In genomic region chr20:62609170-62609786, GRCh38 we compare ENCODE assay signal across 19 cellular contexts. TPM values are rescaled to one million over a fixed set of nuclear protein-coding genes. Genes with fewer than 3 reads are reported as not detected.
DNase-seq lines count a peak whose midpoint lies in the region; ATAC-seq, FAIRE-seq and TF ChIP-seq lines count a peak whose summit lies in the region.
"Had no signal": no experiment of that assay in that cellular context is flagged by ENCODE, and none has a peak within 500 bp of the region (broad histone marks: within the 10 kb centered on the region; RNA-seq: fewer than 3 reads in every experiment).

No MANE protein-coding gene starts in this region.

- ATAC-seq in HG03159 (IDR thresholded peaks at IDR 0.05; ENCODE audit: unreplicated experiment), result no peak

- H3K27ac Mint-ChIP-seq in astrocyte (ENCODE audit: unreplicated experiment) (no peak overlapping the region), neural progenitor cell (peak overlapping the region; percentile 62), nephron progenitor cell (no peak overlapping the region)

- no peaks in the 10 kb centered on the region for H3K36me3 ChIP-seq in BLaER1
- H3K36me3 ChIP-seq in astrocyte (ENCODE audit: insufficient read depth, low read length), result no peaks in the 10 kb centered on the region
- H3K36me3 ChIP-seq in neural progenitor cell, result no peaks in the 10 kb centered on the region

- peaks cover 4% of the 10 kb centered on the region for H3K9me3 Mint-ChIP-seq in astrocyte (ENCODE audit: unreplicated experiment)
- H3K9me3 Mint-ChIP-seq in neural progenitor cell, result peaks cover 12% of the 10 kb centered on the region
- H3K9me3 Mint-ChIP-seq in nephron progenitor cell, result peaks cover 7% of the 10 kb centered on the region

- no peaks in the 10 kb centered on the region for H3F3A ChIP-seq in neural progenitor cell (ENCODE audit: low read depth)

- no peak overlapping the region for H3K9ac ChIP-seq in BLaER1
- H3K9ac ChIP-seq in astrocyte (ENCODE audit: low read length), result no peak overlapping the region
- no peak overlapping the region for H3K9ac ChIP-seq in neural progenitor cell

- no peaks in the 10 kb centered on the region for H4K20me1 ChIP-seq in BLaER1
- no peaks in the 10 kb centered on the region for H4K20me1 ChIP-seq in astrocyte (ENCODE audit: insufficient read depth, low read length)
- H4K20me1 ChIP-seq in neural progenitor cell (ENCODE audit: low read depth), result no peaks in the 10 kb centered on the region

- H3K27ac ChIP-seq in BLaER1 (no peak overlapping the region), astrocyte (ENCODE audit: low read depth, low read length) (no peak overlapping the region), neural progenitor cell (no peak overlapping the region)
- H3K27ac ChIP-seq: 22Rv1, SK-N-MC had no signal

- H3K4me3 Mint-ChIP-seq in astrocyte (ENCODE audit: unreplicated experiment) (peak overlapping the region; percentile 34), neural progenitor cell (no peak overlapping the region), nephron progenitor cell (no peak overlapping the region)

- peaks cover 3% of the 10 kb centered on the region for H3K4me1 Mint-ChIP-seq in astrocyte (ENCODE audit: low read depth, unreplicated experiment)
- peaks cover 13% of the 10 kb centered on the region for H3K4me1 Mint-ChIP-seq in neural progenitor cell
- peaks cover 28% of the 10 kb centered on the region for H3K4me1 Mint-ChIP-seq in nephron progenitor cell

- no peak for FAIRE-seq in astrocyte (lab: Jason Lieb, UNC)
- FAIRE-seq: G401.6 had no signal

- H3K79me2 ChIP-seq in astrocyte (ENCODE audit: insufficient read depth, low read length), result no peaks in the 10 kb centered on the region
- no peaks in the 10 kb centered on the region for H3K79me2 ChIP-seq in neural progenitor cell (ENCODE audit: low read depth)

- DNase-seq in NB4 (ENCODE audit: low read depth), result peak; percentile 94
- no peak for DNase-seq in astrocyte (ENCODE audit: low read depth)
- DNase-seq in neural progenitor cell (ENCODE audit: low spot score), result no peak
- DNase-seq in nephron progenitor cell, result no peak
- DNase-seq in LoVo (ENCODE audit: low spot score), result no peak
- DNase-seq in activated CD4-positive, alpha-beta T cell treated with anti-CD3 and anti-CD28 coated beads for 48 hours, result no peak
- DNase-seq: AML-193, HCEC 1CT, KG1, NCI-H1105, NCI-H2081 treated with DMSO at 0.1 percent for 48 hours, NCI-H446 treated with DMSO at 0.1 percent for 48 hours, NCI-H69, SHP77 had no signal

- no peak overlapping the region for H3K4me3 ChIP-seq in BLaER1
- no peak overlapping the region for H3K4me3 ChIP-seq in NB4 (ENCODE audit: low read depth, low read length)
- no peak overlapping the region for H3K4me3 ChIP-seq in astrocyte (ENCODE audit: insufficient read depth, low read depth, low read length)
- no peak overlapping the region for H3K4me3 ChIP-seq in neural progenitor cell
- H3K4me3 ChIP-seq: SK-N-MC had no signal

- peaks cover 60% of the 10 kb centered on the region for H3K4me1 ChIP-seq in BLaER1
- no peaks in the 10 kb centered on the region for H3K4me1 ChIP-seq in astrocyte (ENCODE audit: insufficient read depth, low read length)
- no peaks in the 10 kb centered on the region for H3K4me1 ChIP-seq in neural progenitor cell

- H3K27me3 Mint-ChIP-seq in astrocyte (ENCODE audit: low read depth, unreplicated experiment) (peaks cover 49% of the 10 kb centered on the region), neural progenitor cell (ENCODE audit: insufficient read depth, low read depth) (peaks cover 8% of the 10 kb centered on the region), nephron progenitor cell (ENCODE audit: low read depth, poor library complexity) (peaks cover 14% of the 10 kb centered on the region)

- H3K27me3 ChIP-seq in BLaER1, result no peaks in the 10 kb centered on the region
- H3K27me3 ChIP-seq in astrocyte (ENCODE audit: insufficient read depth, low read length), result peaks cover 4% of the 10 kb centered on the region
- peaks cover 6% of the 10 kb centered on the region for H3K27me3 ChIP-seq in neural progenitor cell

- H3K4me2 ChIP-seq in BLaER1 (peak overlapping the region; percentile 10; the same call in 1 of the 2 replicates), astrocyte (ENCODE audit: low read length) (no peak overlapping the region), neural progenitor cell (no peak overlapping the region)

- H3K36me3 Mint-ChIP-seq in astrocyte (ENCODE audit: low read depth, unreplicated experiment), result no peaks in the 10 kb centered on the region
- no peaks in the 10 kb centered on the region for H3K36me3 Mint-ChIP-seq in neural progenitor cell
- H3K36me3 Mint-ChIP-seq in nephron progenitor cell (ENCODE audit: low read depth), result no peaks in the 10 kb centered on the region

- TF ChIP-seq POLR2A in NB4 (IDR thresholded peaks at IDR 0.05; ENCODE audit: extremely low read depth, insufficient read length), result no peak

- TF ChIP-seq CTCF in NB4 (IDR thresholded peaks at IDR 0.05; ENCODE audit: low read depth, low read length) (no peak), astrocyte (IDR thresholded peaks at IDR 0.05; ENCODE audit: insufficient read depth, low read depth, low read length) (no peak), neural progenitor cell (IDR thresholded peaks at IDR 0.05) (no peak), nephron progenitor cell (IDR thresholded peaks at IDR 0.05) (no peak)

- no peak overlapping the region for H2AFZ ChIP-seq in astrocyte (ENCODE audit: low read depth, low read length)
- no peak overlapping the region for H2AFZ ChIP-seq in neural progenitor cell (replicated peaks)

- H3K9me3 ChIP-seq in BLaER1 (peaks cover 5% of the 10 kb centered on the region), astrocyte (ENCODE audit: insufficient read depth, low read depth, low read length) (peaks cover 7% of the 10 kb centered on the region), neural progenitor cell (ENCODE audit: low read depth) (no peaks in the 10 kb centered on the region)

RNA-seq across cellular contexts. Expression of gene SLCO4A1, which starts 33.0 kb away (rescaled TPM):
- total RNA-seq in astrocyte, result 0.43 TPM in 1 of 2 replicates, not detected in the other
- 0.88 and 3.1 TPM in 2 replicates for total RNA-seq in neural progenitor cell (ENCODE audit: low replicate concordance)
